15 cellular contexts compared by ENCODE assay signal in genomic region chr17:67569873-67570272, GRCh38.
DNase-seq lines count a peak whose midpoint lies in the region; TF ChIP-seq lines count a peak whose summit lies in the region.
"Had no signal": no experiment of that assay in that cellular context is flagged by ENCODE, and none has a peak within 500 bp of the region (broad histone marks: within the 10 kb centered on the region; RNA-seq: fewer than 3 reads in every experiment).

No MANE protein-coding gene starts in this region.

- H3K23ac ChIP-seq in H9 (ENCODE audit: insufficient read length, low read depth, low read length): no peak overlapping the region

- no peaks in the 10 kb centered on the region for H3K27me3 Mint-ChIP-seq in H9 (ENCODE audit: low read depth)

- H3K9me3 Mint-ChIP-seq in H9: peaks cover 0 to 2% of the 10 kb centered on the region in 2 experiments; a peak in 1 of 5 replicates
- H3K9me3 Mint-ChIP-seq: activated T-cell treated with anti-CD3 and anti-CD28 coated beads, Interleukin-2, amount 50 U/mL, for 4 hours; HFFc6; nephron had no signal

- no peaks in the 10 kb centered on the region for H3K79me2 ChIP-seq in H9 (ENCODE audit: insufficient read depth, low read length)

- no peaks in the 10 kb centered on the region for H4K20me1 ChIP-seq in H9 (ENCODE audit: control insufficient read depth, insufficient read depth, insufficient read length)

- no CpG with 5 or more reads among the region's 6 CpGs for WGBS in H9 (ENCODE audit: extremely low coverage, insufficient read length, low lambda C conversion rate)

- H4K91ac ChIP-seq in H9 (ENCODE audit: insufficient read length, low read depth, low read length): no peak overlapping the region

- no peak overlapping the region for H2BK15ac ChIP-seq in H9 (ENCODE audit: low read depth, low read length)

- no peak overlapping the region; a peak in 1 of 7 replicates for H3K27ac Mint-ChIP-seq in H9
- H3K27ac Mint-ChIP-seq: HFFc6, nephron had no signal

- H3K4me3 Mint-ChIP-seq in H9: no peak overlapping the region
- H3K4me3 Mint-ChIP-seq: activated T-cell treated with anti-CD3 and anti-CD28 coated beads, Interleukin-2, amount 50 U/mL, for 4 hours; HFFc6; nephron had no signal

- H2BK12ac ChIP-seq in H9 (ENCODE audit: insufficient read length, low read depth, low read length): no peak overlapping the region

- no peaks in the 10 kb centered on the region for H3K23me2 ChIP-seq in H9 (ENCODE audit: insufficient read length, low read depth, low read length, poor library complexity, severe bottlenecking)

- DNase-seq in Daoy (ENCODE audit: low read depth): peak; percentile 12
- peak; percentile 19 for DNase-seq in H9
- peak; percentile 85 for DNase-seq in SIG-M5 treated with dmso at 0.1 percent for 504 hours (lab: John Stamatoyannopoulos, UW; ENCODE audit: unreplicated experiment)
- peak; percentile 33 to 43 for DNase-seq in lung microvascular endothelial cell (ENCODE audit: low read depth in 2 of 2)
- DNase-seq in RPMI8226: no peak
- DNase-seq in NCI-H774 (lab: John Stamatoyannopoulos, UW): no peak
- DNase-seq in NK-92 (lab: John Stamatoyannopoulos, UW; ENCODE audit: unreplicated experiment): no peak
- DNase-seq in NCI-H748 (lab: John Stamatoyannopoulos, UW; ENCODE audit: unreplicated experiment): no peak
- DNase-seq: activated T-cell treated with anti-CD3 and anti-CD28 coated beads, Interleukin-2, amount 50 U/mL, for 4 hours; DMS79; HFFc6; left colon; NCI-H2081; NCI-H82 had no signal

- H2BK20ac ChIP-seq in H9 (ENCODE audit: low read depth, low read length, poor library complexity, severe bottlenecking): no peak overlapping the region

- H3K4ac ChIP-seq in H9 (ENCODE audit: low read depth, low read length): no peak overlapping the region

- H3K14ac ChIP-seq in H9 (ENCODE audit: insufficient read depth, low read length): no peak overlapping the region

- peaks cover 7 to 17% of the 10 kb centered on the region in 2 experiments; a peak in 3 of 4 replicates for H3K4me1 Mint-ChIP-seq in H9
- H3K4me1 Mint-ChIP-seq: nephron had no signal

- H3K9me3 ChIP-seq in H9 (ENCODE audit: control insufficient read depth, low read depth, low read length): no peaks in the 10 kb centered on the region

- H3K36me3 Mint-ChIP-seq in H9 (ENCODE audit: insufficient read depth in 1 of 3, low read depth in 3 of 3): peaks cover 0 to 24% (median 0%) of the 10 kb centered on the region in 3 experiments; a peak in 3 of 7 replicates

- H4K5ac ChIP-seq in H9 (ENCODE audit: insufficient read length, low read depth, low read length): no peak overlapping the region

- H4K8ac ChIP-seq in H9 (replicated peaks; ENCODE audit: insufficient read length, low read depth, low read length): no peak overlapping the region

- H2AK5ac ChIP-seq in H9 (ENCODE audit: insufficient read length, low read length): no peak overlapping the region

- H3K9ac ChIP-seq in H9 (ENCODE audit: extremely low read depth, insufficient read length, low read length): no peak overlapping the region

- H3K79me1 ChIP-seq in H9 (ENCODE audit: insufficient read depth, low read depth, low read length, poor library complexity, severe bottlenecking): no peaks in the 10 kb centered on the region

- no peak overlapping the region for H3T11ph ChIP-seq in H9 (ENCODE audit: low read length)

- no peak overlapping the region for H2BK5ac ChIP-seq in H9 (ENCODE audit: insufficient read length, low read length)

- H3K27ac ChIP-seq in H9 (ENCODE audit: insufficient read length, low read depth, low read length): no peak overlapping the region

- H3K4me2 ChIP-seq in H9 (ENCODE audit: insufficient read depth, insufficient read length, low read length): no peak overlapping the region

- H3K4me1 ChIP-seq in H9 (ENCODE audit: insufficient read depth, low read length): no peaks in the 10 kb centered on the region

- TF ChIP-seq CTCF in H9 (conservative IDR thresholded peaks at IDR 0.05): no peak

- no peak overlapping the region for H2AFZ ChIP-seq in H9 (ENCODE audit: low read length)

- no peak overlapping the region for H3K18ac ChIP-seq in H9 (ENCODE audit: insufficient read length, low read depth, low read length)

- no peaks in the 10 kb centered on the region for H3K27me3 ChIP-seq in H9 (ENCODE audit: insufficient read depth, low read length)

- H3K56ac ChIP-seq in H9 (ENCODE audit: insufficient read length, low read depth, low read length): no peak overlapping the region

- no peak overlapping the region for H2BK120ac ChIP-seq in H9 (ENCODE audit: low read depth, low read length, poor library complexity, severe bottlenecking)

Comparison
In these comparisons a context has a peak if more than half of its experiments do, and no peak if none do; other contexts are left out.
1. DNase-seq: peak in Daoy (single experiment), H9 (single experiment), SIG-M5 treated with dmso at 0.1 percent for 504 hours (single experiment) and lung microvascular endothelial cell (2 of 2); none in RPMI8226 (single experiment), NCI-H774 (single experiment), NK-92 (single experiment) and NCI-H748 (single experiment).